ENCODE assay signal across 11 cellular contexts in genomic region chr13:96165840-96166239, GRCh38.
"Had no signal": no experiment of that assay in that cellular context is flagged by ENCODE, and none has a peak within 500 bp of the region (broad histone marks: within the 10 kb centered on the region; RNA-seq: fewer than 3 reads in every experiment).

No MANE protein-coding gene starts in this region.

- H3K9ac ChIP-seq: GM23248 had no signal

- H3K4me2 ChIP-seq: GM23338 had no signal

- DNase-seq: GM23248, GOT3, H7, H9, HCEC 1CT, HFFc6 had no signal

- H3K9me3 Mint-ChIP-seq: GM23338, H9 had no signal

- ATAC-seq: GM23338, HCT116 had no signal

- H3K4me3 Mint-ChIP-seq: GM23338, H9, HFFc6 had no signal

- H3K36me3 ChIP-seq: HAP-1 had no signal

- H3K4me1 ChIP-seq: HAP-1 had no signal

- H3K9me3 ChIP-seq: HAP-1 had no signal

- FAIRE-seq: H1, H54 had no signal

- H3K4me1 Mint-ChIP-seq: GM23338, H9 had no signal

- H2AFZ ChIP-seq: GM23248, GM23338 had no signal

- H3K27ac ChIP-seq: GM23248 had no signal

- H3K27ac Mint-ChIP-seq: GM23338, HFFc6 had no signal

- H3K4me3 ChIP-seq: GM23248, GM23338, HAP-1 had no signal
